15 cellular contexts compared by ENCODE assay signal in the genomic region with DNA sequence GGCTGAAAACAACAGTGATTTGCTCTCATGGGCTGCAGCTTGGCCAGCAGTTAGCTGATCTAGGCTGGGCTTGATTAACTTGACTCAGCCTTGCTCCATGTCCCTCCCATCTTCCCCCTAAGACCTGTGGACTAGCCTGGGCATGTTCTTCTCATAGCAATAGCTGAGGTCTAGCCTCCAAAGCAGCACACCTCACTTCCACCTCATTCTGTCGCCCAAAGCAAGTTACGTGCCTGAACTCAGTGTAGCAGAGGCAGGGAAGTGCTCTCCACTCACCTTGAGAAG.
A peak's percentile ranks its signal among the peaks of the same experiment; 100 is the strongest.
DNase-seq lines count a peak whose midpoint lies in the region; ATAC-seq and TF ChIP-seq lines count a peak whose summit lies in the region.
"Had no signal": no experiment of that assay in that cellular context is flagged by ENCODE, and none has a peak within 500 bp of the region (broad histone marks: within the 10 kb centered on the region; RNA-seq: fewer than 3 reads in every experiment).

No MANE protein-coding gene starts in this region.

- no peaks in the 10 kb centered on the region; the same call in 1 of the 2 replicates for H3K27me3 Mint-ChIP-seq in WTC11 (ENCODE audit: low read depth)

- peak; percentile 59 for DNase-seq in GM03348 (ENCODE audit: low spot score)
- no peak for DNase-seq in WTC11 (ENCODE audit: low spot score)
- peak; percentile 83 for DNase-seq in fibroblast of mammary gland (ENCODE audit: low read depth)
- peak; percentile 3 for DNase-seq in osteoblast (ENCODE audit: insufficient read length, low spot score, missing footprints)
- no peak for DNase-seq in NCI-H2029 treated with DMSO at 0.1 percent for 48 hours (lab: John Stamatoyannopoulos, UW)
- DNase-seq in NCI-H2081 treated with DMSO at 0.1 percent for 48 hours (lab: John Stamatoyannopoulos, UW), result no peak
- no peak for DNase-seq in T-helper 2 cell
- DNase-seq: activated CD8-positive, alpha-beta T cell treated with anti-CD3 and anti-CD28 coated beads for 36 hours; activated naive CD4-positive, alpha-beta T cell treated with Interleukin-2 at 50 U/mL for 16 hours; naive thymus-derived CD4-positive, alpha-beta T cell; stimulated activated CD4-positive, alpha-beta T cell treated with anti-CD3 and anti-CD28 coated beads, Interleukin-4, amount 100 ng/mL, for 24 hours had no signal

- H3K36me3 Mint-ChIP-seq in WTC11, result peaks cover 68% of the 10 kb centered on the region
- H3K36me3 Mint-ChIP-seq: stimulated activated effector memory CD8-positive, alpha-beta T cell treated with anti-CD3 and anti-CD28 coated beads, Interleukin-12 subunit alpha, Interleukin-12 subunit beta, amount 100 ng/mL, for 72 hours had no signal

- no peak overlapping the region for H3K4me3 Mint-ChIP-seq in WTC11
- H3K4me3 Mint-ChIP-seq: activated CD8-positive, alpha-beta T cell treated with anti-CD3 and anti-CD28 coated beads for 36 hours; naive thymus-derived CD4-positive, alpha-beta T cell; stimulated activated effector memory CD8-positive, alpha-beta T cell treated with anti-CD3 and anti-CD28 coated beads, Interleukin-12 subunit alpha, Interleukin-12 subunit beta, amount 100 ng/mL, for 72 hours had no signal

- ATAC-seq in WTC11, result peak; percentile 69
- no peak for ATAC-seq in GM19395 (IDR thresholded peaks at IDR 0.05; ENCODE audit: unreplicated experiment)
- ATAC-seq: activated CD8-positive, alpha-beta T cell treated with anti-CD3 and anti-CD28 coated beads for 36 hours; naive thymus-derived CD4-positive, alpha-beta T cell had no signal

- CTCF ChIA-PET in WTC11 (lab: Charles Lee), result interaction anchor here (1.0 to 1.6 kb wide), 3 partner anchors 38 to 48 kb away, joined by 3 read pairs; no protein-coding TSS in a partner anchor

- peaks cover 46% of the 10 kb centered on the region for H3K36me3 ChIP-seq in osteoblast (ENCODE audit: insufficient read depth, low read length)

- H3K79me2 ChIP-seq in osteoblast (ENCODE audit: insufficient read depth, low read length), result peaks cover 12% of the 10 kb centered on the region

- H2AFZ ChIP-seq in osteoblast (ENCODE audit: low read length), result no peak overlapping the region

- H3K27ac ChIP-seq in osteoblast (ENCODE audit: low read depth, low read length), result peak overlapping the region; percentile 49
- H3K27ac ChIP-seq: C4-2B, HL-60 had no signal

- no peaks in the 10 kb centered on the region for H3K27me3 ChIP-seq in osteoblast (ENCODE audit: insufficient read depth, low read length)

- POLR2A ChIA-PET in WTC11 (lab: Charles Lee), result no interaction called here

- TF ChIP-seq CTCF in WTC11 (IDR thresholded peaks at IDR 0.05) (no peak), fibroblast of mammary gland (conservative IDR thresholded peaks at IDR 0.05; ENCODE audit: control insufficient read depth, insufficient read depth, low read depth, low read length) (no peak), osteoblast (IDR thresholded peaks at IDR 0.05; ENCODE audit: extremely low read depth, low read depth, low read length) (no peak)

- no peak overlapping the region for H3K4me2 ChIP-seq in osteoblast (ENCODE audit: insufficient read depth, low read length)

- H3K9me3 Mint-ChIP-seq in WTC11, result peaks cover 57% of the 10 kb centered on the region

- H3K9me3 ChIP-seq in osteoblast (ENCODE audit: low read depth, low read length), result peaks cover 6% of the 10 kb centered on the region

- peak overlapping the region; percentile 83 for H3K27ac Mint-ChIP-seq in WTC11
- H3K27ac Mint-ChIP-seq: naive thymus-derived CD4-positive, alpha-beta T cell; stimulated activated effector memory CD8-positive, alpha-beta T cell treated with anti-CD3 and anti-CD28 coated beads, Interleukin-12 subunit alpha, Interleukin-12 subunit beta, amount 100 ng/mL, for 72 hours had no signal

- H3K4me3 ChIP-seq in fibroblast of mammary gland (ENCODE audit: control insufficient read depth, low read depth, low read length), result no peak overlapping the region
- H3K4me3 ChIP-seq in osteoblast (ENCODE audit: insufficient read depth, low read length), result no peak overlapping the region

- H3K4me1 ChIP-seq in osteoblast (ENCODE audit: insufficient read depth, low read length), result no peaks in the 10 kb centered on the region

- peaks cover 24% of the 10 kb centered on the region for H3K4me1 Mint-ChIP-seq in WTC11
- H3K4me1 Mint-ChIP-seq: stimulated activated effector memory CD8-positive, alpha-beta T cell treated with anti-CD3 and anti-CD28 coated beads, Interleukin-12 subunit alpha, Interleukin-12 subunit beta, amount 100 ng/mL, for 72 hours had no signal

- H4K20me1 ChIP-seq in osteoblast (ENCODE audit: insufficient read depth, low read length), result no peaks in the 10 kb centered on the region

TF ChIP-seq in WTC11, 78 proteins besides CTCF, POLR2A, EP300 and RAD21:
- TF ChIP-seq TP53 (CRISPR knock-in tag; IDR thresholded peaks at IDR 0.05), result peak; percentile 75; the same call in 1 of the 2 replicates
- TF ChIP-seq ZNF423 (CRISPR knock-in tag; IDR thresholded peaks at IDR 0.05), result no peak

Comparison
In these comparisons a context has a peak if more than half of its experiments do, and no peak if none do; other contexts are left out.
1. DNase-seq: peak in GM03348 (single experiment), fibroblast of mammary gland (single experiment) and osteoblast (single experiment); none in WTC11 (single experiment), NCI-H2029 treated with DMSO at 0.1 percent for 48 hours (single experiment), NCI-H2081 treated with DMSO at 0.1 percent for 48 hours (single experiment) and T-helper 2 cell (0 of 5).